ENCODE assay signal across 15 cellular contexts in genomic region chr22:29143848-29144785, GRCh38.
DNase-seq lines count a peak whose midpoint lies in the region; ATAC-seq lines count a peak whose summit lies in the region.
"Had no signal": no experiment of that assay in that cellular context is flagged by ENCODE, and none has a peak within 500 bp of the region (broad histone marks: within the 10 kb centered on the region; RNA-seq: fewer than 3 reads in every experiment).

No MANE protein-coding gene starts in this region.

- DNase-seq in COLO668 (lab: John Stamatoyannopoulos, UW; ENCODE audit: unreplicated experiment) (peak; percentile 77), NCI-H524 treated with DMSO at 0.1 percent for 48 hours (lab: John Stamatoyannopoulos, UW) (peak; percentile 86), iPS-NIHi11 (ENCODE audit: low spot score) (no peak)
- peak; percentile 44 for DNase-seq in Jurkat, Clone E6-1 (ENCODE audit: low read depth, low spot score)
- DNase-seq: AML-193; heart left ventricle; left cardiac atrium; stimulated activated CD4-positive, alpha-beta T cell treated with anti-CD3 and anti-CD28 coated beads, Interleukin-4, amount 100 ng/mL, for 1 hour had no signal

- peak overlapping the region; percentile 30 for H3K27ac ChIP-seq in layer of hippocampus (ENCODE audit: low read depth, low read length)
- H3K27ac ChIP-seq: epithelial cell of prostate, heart left ventricle, KMS-11 had no signal

- no peak overlapping the region for H3K4me3 ChIP-seq in Jurkat, Clone E6-1 (ENCODE audit: low read length)
- H3K4me3 ChIP-seq: heart left ventricle had no signal

- no peak for ATAC-seq in HG02938 (IDR thresholded peaks at IDR 0.05; ENCODE audit: unreplicated experiment)
- ATAC-seq in GM19395 (IDR thresholded peaks at IDR 0.05; ENCODE audit: unreplicated experiment), result no peak
- no peak for ATAC-seq in HG03460 (IDR thresholded peaks at IDR 0.05; ENCODE audit: unreplicated experiment)
- ATAC-seq: heart left ventricle; left cardiac atrium; stimulated activated effector memory CD8-positive, alpha-beta T cell treated with anti-CD3 and anti-CD28 coated beads, Interleukin-12 subunit alpha, Interleukin-12 subunit beta, amount 100 ng/mL, for 72 hours had no signal

- no peaks in the 10 kb centered on the region for H3K27me3 ChIP-seq in layer of hippocampus (ENCODE audit: control insufficient read depth, insufficient read depth, low read length)
- H3K27me3 ChIP-seq: heart left ventricle had no signal
